ENCODE assay signal across 10 cellular contexts in genomic region chr18:42614619-42615293, GRCh38.
DNase-seq lines count a peak whose midpoint lies in the region; ATAC-seq and TF ChIP-seq lines count a peak whose summit lies in the region.
"Had no signal": no experiment of that assay in that cellular context is flagged by ENCODE, and none has a peak within 500 bp of the region (broad histone marks: within the 10 kb centered on the region; RNA-seq: fewer than 3 reads in every experiment).

No MANE protein-coding gene starts in this region.

- H3K27me3 Mint-ChIP-seq in nephron progenitor cell (ENCODE audit: low read depth, poor library complexity) (peaks cover 5% of the 10 kb centered on the region), HFFc6 (ENCODE audit: insufficient read depth) (no peaks in the 10 kb centered on the region)

- H3K27ac Mint-ChIP-seq in nephron progenitor cell (peak overlapping the region; percentile 83), HFFc6 (no peak overlapping the region)

- no peak overlapping the region for H3K4me3 ChIP-seq in fibroblast of villous mesenchyme (ENCODE audit: low read depth, low read length)
- H3K4me3 ChIP-seq: coronary artery had no signal

- H3K9me3 Mint-ChIP-seq in nephron progenitor cell: no peaks in the 10 kb centered on the region
- peaks cover 41% of the 10 kb centered on the region for H3K9me3 Mint-ChIP-seq in HFFc6

- peaks cover 9% of the 10 kb centered on the region for H3K4me1 Mint-ChIP-seq in nephron progenitor cell
- no peaks in the 10 kb centered on the region for H3K4me1 Mint-ChIP-seq in HFFc6 (ENCODE audit: low read depth)

- ATAC-seq in esophagus mucosa (no peak), GM21423 (IDR thresholded peaks at IDR 0.05; ENCODE audit: unreplicated experiment) (no peak)

- DNase-seq in DMS53 treated with DMSO at 0.1 percent for 48 hours (lab: John Stamatoyannopoulos, UW; ENCODE audit: unreplicated experiment) (peak; percentile 99), NCI-H524 (lab: John Stamatoyannopoulos, UW) (peak; percentile 79 to 97), fibroblast of villous mesenchyme (ENCODE audit: low read depth) (peak; percentile 1), nephron progenitor cell (no peak), HFFc6 (no peak)
- DNase-seq in activated CD4-positive, alpha-beta T cell treated with anti-CD3 and anti-CD28 coated beads, Interleukin-2, amount 50 U/mL, for 48 hours: no peak
- DNase-seq: AML-193 had no signal

- H3K4me3 Mint-ChIP-seq in nephron progenitor cell (no peak overlapping the region), HFFc6 (no peak overlapping the region)

- H3K36me3 Mint-ChIP-seq in nephron progenitor cell (ENCODE audit: low read depth): no peaks in the 10 kb centered on the region
- H3K36me3 Mint-ChIP-seq in HFFc6 (ENCODE audit: low read depth): no peaks in the 10 kb centered on the region

- TF ChIP-seq CTCF in fibroblast of villous mesenchyme (IDR thresholded peaks at IDR 0.05; ENCODE audit: insufficient read depth, low read depth, low read length) (no peak), nephron progenitor cell (IDR thresholded peaks at IDR 0.05) (no peak), HFFc6 (IDR thresholded peaks at IDR 0.05) (no peak)

Comparison
In these comparisons a context has a peak if more than half of its experiments do, and no peak if none do; other contexts are left out.
1. DNase-seq: peak in DMS53 treated with DMSO at 0.1 percent for 48 hours (single experiment), NCI-H524 (2 of 2) and fibroblast of villous mesenchyme (single experiment); none in nephron progenitor cell (single experiment), activated CD4-positive, alpha-beta T cell treated with anti-CD3 and anti-CD28 coated beads, Interleukin-2, amount 50 U/mL, for 48 hours (0 of 2) and HFFc6 (single experiment).